9 cellular contexts compared by ENCODE assay signal in the genomic region with DNA sequence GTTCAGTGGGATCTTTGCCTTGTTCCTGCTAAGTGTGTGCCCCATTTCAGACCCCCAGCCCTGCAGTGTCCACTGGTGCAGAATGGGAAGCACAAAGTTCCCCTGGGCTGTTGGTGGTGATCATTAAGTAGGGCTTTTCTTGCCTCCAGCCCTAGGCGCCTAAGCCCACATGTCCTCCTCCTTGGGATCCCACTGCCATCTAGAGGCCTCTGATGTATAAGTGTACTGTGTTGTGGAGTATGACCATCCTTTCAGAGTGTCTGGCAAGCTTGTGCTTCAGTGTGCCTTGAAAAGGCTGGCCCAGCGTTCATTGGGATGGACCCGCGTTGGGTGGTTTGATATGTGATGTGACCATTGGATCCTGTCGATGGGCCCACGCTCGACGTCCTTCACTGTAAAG.
DNase-seq lines count a peak whose midpoint lies in the region; ATAC-seq, FAIRE-seq and TF ChIP-seq lines count a peak whose summit lies in the region.
"Had no signal": no experiment of that assay in that cellular context is flagged by ENCODE, and none has a peak within 500 bp of the region (broad histone marks: within the 10 kb centered on the region; RNA-seq: fewer than 3 reads in every experiment).

No MANE protein-coding gene starts in this region.

- no peak for FAIRE-seq in urothelium cell line (lab: Jason Lieb, UNC)

- H3K36me3 ChIP-seq in liver (ENCODE audit: control insufficient read depth in 4 of 4, insufficient read depth in 3 of 4, low read depth in 1 of 4, low read length in 3 of 4): no peaks in the 10 kb centered on the region

- TF ChIP-seq CTCF in astrocyte of the spinal cord (IDR thresholded peaks at IDR 0.05; ENCODE audit: low read depth, low read length): peak; percentile 15
- no peak for TF ChIP-seq CTCF in liver (IDR thresholded peaks at IDR 0.05; ENCODE audit: low read depth, low read length, missing input control)

- TF ChIP-seq RAD21 in liver (IDR thresholded peaks at IDR 0.05): peak; percentile 20 to 26

- no peaks in the 10 kb centered on the region for H3K27me3 ChIP-seq in liver (ENCODE audit: control insufficient read depth in 4 of 4, insufficient read depth in 4 of 4, low read length in 3 of 4)

- in situ Hi-C loops in astrocyte of the spinal cord (cut with HindIII; ENCODE audit: low sequenced_read_pairs): no loop called here

- 95% methylated on average over 8 of the region's 8 CpGs for WGBS in liver

- peaks cover 0 to 5% (median 2%) of the 10 kb centered on the region in 4 donors for H3K9me3 ChIP-seq in liver (ENCODE audit: control insufficient read depth in 4 of 4, low read length in 3 of 4)

- DNase-seq in Daoy (ENCODE audit: low read depth) (peak; percentile 37), HuH-7 (ENCODE audit: low spot score) (peak; percentile 15), astrocyte of the spinal cord (ENCODE audit: low read depth, low spot score) (peak; percentile 19), urothelium cell line (ENCODE audit: low spot score) (no peak)
- DNase-seq: activated B cell treated with CpG ODN at 0.5 μM for 24 hours had no signal

- no peak overlapping the region for H3K4me3 ChIP-seq in astrocyte of the spinal cord (ENCODE audit: low read depth, low read length)
- H3K4me3 ChIP-seq in liver (ENCODE audit: low read depth in 1 of 3, low read length in 3 of 3): no peak overlapping the region

- H3K9ac ChIP-seq in liver (ENCODE audit: low read depth in 1 of 2, low read length in 2 of 2): no peak overlapping the region

- peaks cover 0 to 15% (median 1%) of the 10 kb centered on the region in 4 donors for H3K4me1 ChIP-seq in liver (ENCODE audit: control insufficient read depth in 4 of 4, insufficient read depth in 4 of 4, low read length in 3 of 4)

- no peak for ATAC-seq in HG03439 (IDR thresholded peaks at IDR 0.05; ENCODE audit: unreplicated experiment)
- ATAC-seq in GM21576 (IDR thresholded peaks at IDR 0.05; ENCODE audit: unreplicated experiment): no peak
- ATAC-seq in HG02678 (IDR thresholded peaks at IDR 0.05; ENCODE audit: unreplicated experiment): no peak

- no peak overlapping the region for H3K27ac ChIP-seq in liver (ENCODE audit: low read depth in 1 of 2, low read length in 2 of 2)

TF ChIP-seq in liver, 16 proteins besides CTCF, POLR2A, EP300 and RAD21:
- TF ChIP-seq HNF4G (IDR thresholded peaks at IDR 0.05) (no peak), EGR1 (IDR thresholded peaks at IDR 0.05; ENCODE audit: low read depth in 2 of 2) (no peak), TAF1 (conservative IDR thresholded peaks at IDR 0.05) (no peak), NR2F2 (IDR thresholded peaks at IDR 0.05) (no peak), FOXA2 (IDR thresholded peaks at IDR 0.05) (no peak), YY1 (IDR thresholded peaks at IDR 0.05) (no peak), GABPA (IDR thresholded peaks at IDR 0.05 in 1 of 2, conservative IDR thresholded peaks at IDR 0.05 in 1 of 2) (no peak), JUND (IDR thresholded peaks at IDR 0.05) (no peak), SP1 (IDR thresholded peaks at IDR 0.05) (no peak), FOXA1 (IDR thresholded peaks at IDR 0.05) (no peak), HNF4A (conservative IDR thresholded peaks at IDR 0.05) (no peak), RXRA (IDR thresholded peaks at IDR 0.05) (no peak)
- TF ChIP-seq, protein P1, sequence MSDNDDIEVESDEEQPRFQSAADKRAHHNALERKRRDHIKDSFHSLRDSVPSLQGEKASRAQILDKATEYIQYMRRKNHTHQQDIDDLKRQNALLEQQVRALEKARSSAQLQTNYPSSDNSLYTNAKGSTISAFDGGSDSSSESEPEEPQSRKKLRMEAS (IDR thresholded peaks at IDR 0.05): no peak
- TF ChIP-seq, protein P2, sequence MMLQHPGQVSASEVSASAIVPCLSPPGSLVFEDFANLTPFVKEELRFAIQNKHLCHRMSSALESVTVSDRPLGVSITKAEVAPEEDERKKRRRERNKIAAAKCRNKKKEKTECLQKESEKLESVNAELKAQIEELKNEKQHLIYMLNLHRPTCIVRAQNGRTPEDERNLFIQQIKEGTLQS (IDR thresholded peaks at IDR 0.05): no peak
- TF ChIP-seq, protein P3, sequence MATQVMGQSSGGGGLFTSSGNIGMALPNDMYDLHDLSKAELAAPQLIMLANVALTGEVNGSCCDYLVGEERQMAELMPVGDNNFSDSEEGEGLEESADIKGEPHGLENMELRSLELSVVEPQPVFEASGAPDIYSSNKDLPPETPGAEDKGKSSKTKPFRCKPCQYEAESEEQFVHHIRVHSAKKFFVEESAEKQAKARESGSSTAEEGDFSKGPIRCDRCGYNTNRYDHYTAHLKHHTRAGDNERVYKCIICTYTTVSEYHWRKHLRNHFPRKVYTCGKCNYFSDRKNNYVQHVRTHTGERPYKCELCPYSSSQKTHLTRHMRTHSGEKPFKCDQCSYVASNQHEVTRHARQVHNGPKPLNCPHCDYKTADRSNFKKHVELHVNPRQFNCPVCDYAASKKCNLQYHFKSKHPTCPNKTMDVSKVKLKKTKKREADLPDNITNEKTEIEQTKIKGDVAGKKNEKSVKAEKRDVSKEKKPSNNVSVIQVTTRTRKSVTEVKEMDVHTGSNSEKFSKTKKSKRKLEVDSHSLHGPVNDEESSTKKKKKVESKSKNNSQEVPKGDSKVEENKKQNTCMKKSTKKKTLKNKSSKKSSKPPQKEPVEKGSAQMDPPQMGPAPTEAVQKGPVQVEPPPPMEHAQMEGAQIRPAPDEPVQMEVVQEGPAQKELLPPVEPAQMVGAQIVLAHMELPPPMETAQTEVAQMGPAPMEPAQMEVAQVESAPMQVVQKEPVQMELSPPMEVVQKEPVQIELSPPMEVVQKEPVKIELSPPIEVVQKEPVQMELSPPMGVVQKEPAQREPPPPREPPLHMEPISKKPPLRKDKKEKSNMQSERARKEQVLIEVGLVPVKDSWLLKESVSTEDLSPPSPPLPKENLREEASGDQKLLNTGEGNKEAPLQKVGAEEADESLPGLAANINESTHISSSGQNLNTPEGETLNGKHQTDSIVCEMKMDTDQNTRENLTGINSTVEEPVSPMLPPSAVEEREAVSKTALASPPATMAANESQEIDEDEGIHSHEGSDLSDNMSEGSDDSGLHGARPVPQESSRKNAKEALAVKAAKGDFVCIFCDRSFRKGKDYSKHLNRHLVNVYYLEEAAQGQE (IDR thresholded peaks at IDR 0.05): no peak
- TF ChIP-seq, protein P4, sequence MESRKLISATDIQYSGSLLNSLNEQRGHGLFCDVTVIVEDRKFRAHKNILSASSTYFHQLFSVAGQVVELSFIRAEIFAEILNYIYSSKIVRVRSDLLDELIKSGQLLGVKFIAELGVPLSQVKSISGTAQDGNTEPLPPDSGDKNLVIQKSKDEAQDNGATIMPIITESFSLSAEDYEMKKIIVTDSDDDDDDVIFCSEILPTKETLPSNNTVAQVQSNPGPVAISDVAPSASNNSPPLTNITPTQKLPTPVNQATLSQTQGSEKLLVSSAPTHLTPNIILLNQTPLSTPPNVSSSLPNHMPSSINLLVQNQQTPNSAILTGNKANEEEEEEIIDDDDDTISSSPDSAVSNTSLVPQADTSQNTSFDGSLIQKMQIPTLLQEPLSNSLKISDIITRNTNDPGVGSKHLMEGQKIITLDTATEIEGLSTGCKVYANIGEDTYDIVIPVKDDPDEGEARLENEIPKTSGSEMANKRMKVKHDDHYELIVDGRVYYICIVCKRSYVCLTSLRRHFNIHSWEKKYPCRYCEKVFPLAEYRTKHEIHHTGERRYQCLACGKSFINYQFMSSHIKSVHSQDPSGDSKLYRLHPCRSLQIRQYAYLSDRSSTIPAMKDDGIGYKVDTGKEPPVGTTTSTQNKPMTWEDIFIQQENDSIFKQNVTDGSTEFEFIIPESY (IDR thresholded peaks at IDR 0.05): no peak
